In genomic region chr7:111180273-111180814, GRCh38 we compare ENCODE assay signal across 16 cellular contexts.
DNase-seq lines count a peak whose midpoint lies in the region; ATAC-seq, FAIRE-seq and TF ChIP-seq lines count a peak whose summit lies in the region.
"Had no signal": no experiment of that assay in that cellular context is flagged by ENCODE, and none has a peak within 500 bp of the region (broad histone marks: within the 10 kb centered on the region; RNA-seq: fewer than 3 reads in every experiment).

No MANE protein-coding gene starts in this region.

- peak; percentile 60 for FAIRE-seq in GM12891 (lab: Jason Lieb, UNC)
- FAIRE-seq: A204.1, GM12878 had no signal

- ATAC-seq in activated T-cell treated with anti-CD3 and anti-CD28 coated beads, Interleukin-2, amount 50 U/mL, for 4 hours: peak; percentile 46 to 66
- peak; percentile 83 for ATAC-seq in activated T-helper 17 cell treated with anti-CD3 and anti-CD28 coated beads, Interleukin-2, amount 50 U/mL, for 72 hours (replicated peaks)
- ATAC-seq in stimulated activated naive CD8-positive, alpha-beta T cell treated with anti-CD3 and anti-CD28 coated beads, Interleukin-15, amount 100 ng/mL, for 72 hours: peak; percentile 53
- ATAC-seq: GM12878 had no signal

- H3K4me1 Mint-ChIP-seq in activated T-cell treated with anti-CD3 and anti-CD28 coated beads, Interleukin-2, amount 50 U/mL, for 4 hours (ENCODE audit: low read depth): peaks cover 16% of the 10 kb centered on the region
- H3K4me1 Mint-ChIP-seq in activated T-helper 17 cell treated with anti-CD3 and anti-CD28 coated beads, Interleukin-2, amount 50 U/mL, for 72 hours: peaks cover 7% of the 10 kb centered on the region
- H3K4me1 Mint-ChIP-seq in stimulated activated naive CD8-positive, alpha-beta T cell treated with anti-CD3 and anti-CD28 coated beads, Interleukin-15, amount 100 ng/mL, for 72 hours: peaks cover 11% of the 10 kb centered on the region
- H3K4me1 Mint-ChIP-seq: B cell had no signal

- no peaks in the 10 kb centered on the region for H3K9me3 Mint-ChIP-seq in activated T-cell treated with anti-CD3 and anti-CD28 coated beads, Interleukin-2, amount 50 U/mL, for 4 hours
- no peaks in the 10 kb centered on the region for H3K9me3 Mint-ChIP-seq in activated T-helper 17 cell treated with anti-CD3 and anti-CD28 coated beads, Interleukin-2, amount 50 U/mL, for 72 hours
- H3K9me3 Mint-ChIP-seq in stimulated activated naive CD8-positive, alpha-beta T cell treated with anti-CD3 and anti-CD28 coated beads, Interleukin-15, amount 100 ng/mL, for 72 hours: peaks cover 0 to 4% of the 10 kb centered on the region in 2 donors

- intact Hi-C loops in posterior cingulate gyrus (cut with DNase I): no loop called here

- no peaks in the 10 kb centered on the region for H3K27me3 Mint-ChIP-seq in activated T-cell treated with anti-CD3 and anti-CD28 coated beads, Interleukin-2, amount 50 U/mL, for 4 hours (ENCODE audit: low read depth)
- H3K27me3 Mint-ChIP-seq in activated T-helper 17 cell treated with anti-CD3 and anti-CD28 coated beads, Interleukin-2, amount 50 U/mL, for 72 hours: no peaks in the 10 kb centered on the region
- H3K27me3 Mint-ChIP-seq in stimulated activated naive CD8-positive, alpha-beta T cell treated with anti-CD3 and anti-CD28 coated beads, Interleukin-15, amount 100 ng/mL, for 72 hours: no peaks in the 10 kb centered on the region
- H3K27me3 Mint-ChIP-seq: B cell; CD4-positive, alpha-beta T cell had no signal

- no peak for DNase-seq in activated T-cell treated with anti-CD3 and anti-CD28 coated beads, Interleukin-2, amount 50 U/mL, for 4 hours
- no peak for DNase-seq in activated T-cell treated with anti-CD3 and anti-CD28 coated beads, Interleukin-2, amount 50 U/mL, for 1 hour
- DNase-seq in GM12891 (ENCODE audit: insufficient read length, low spot score): no peak
- DNase-seq in stimulated activated naive CD8-positive, alpha-beta T cell treated with anti-CD3 and anti-CD28 coated beads, Interleukin-15, amount 100 ng/mL, for 72 hours: no peak
- no peak for DNase-seq in LoVo (ENCODE audit: low spot score)
- no peak for DNase-seq in posterior cingulate gyrus
- DNase-seq: C1 segment of cervical spinal cord; Calu3; CD4-positive, alpha-beta T cell; DMS79; GM23248; H7 had no signal

- TF ChIP-seq POLR2A in GM12891 (IDR thresholded peaks at IDR 0.05; ENCODE audit: low read depth, low read length): no peak

- no peak overlapping the region for H3K4me3 Mint-ChIP-seq in activated T-cell treated with anti-CD3 and anti-CD28 coated beads, Interleukin-2, amount 50 U/mL, for 4 hours
- H3K4me3 Mint-ChIP-seq in activated T-helper 17 cell treated with anti-CD3 and anti-CD28 coated beads, Interleukin-2, amount 50 U/mL, for 72 hours: no peak overlapping the region
- no peak overlapping the region for H3K4me3 Mint-ChIP-seq in stimulated activated naive CD8-positive, alpha-beta T cell treated with anti-CD3 and anti-CD28 coated beads, Interleukin-15, amount 100 ng/mL, for 72 hours
- H3K4me3 Mint-ChIP-seq: B cell; CD4-positive, alpha-beta T cell had no signal

- H3K27ac Mint-ChIP-seq in activated T-helper 17 cell treated with anti-CD3 and anti-CD28 coated beads, Interleukin-2, amount 50 U/mL, for 72 hours: no peak overlapping the region
- H3K27ac Mint-ChIP-seq in stimulated activated naive CD8-positive, alpha-beta T cell treated with anti-CD3 and anti-CD28 coated beads, Interleukin-15, amount 100 ng/mL, for 72 hours: no peak overlapping the region
- H3K27ac Mint-ChIP-seq: B cell; CD4-positive, alpha-beta T cell had no signal

- peaks cover 8% of the 10 kb centered on the region for H3K36me3 Mint-ChIP-seq in activated T-cell treated with anti-CD3 and anti-CD28 coated beads, Interleukin-2, amount 50 U/mL, for 4 hours (ENCODE audit: insufficient read depth)
- peaks cover 4% of the 10 kb centered on the region for H3K36me3 Mint-ChIP-seq in activated T-helper 17 cell treated with anti-CD3 and anti-CD28 coated beads, Interleukin-2, amount 50 U/mL, for 72 hours (ENCODE audit: low read depth)

TF ChIP-seq in GM12891, 5 proteins besides CTCF, POLR2A, EP300 and RAD21:
- TF ChIP-seq POLR2AphosphoS5 (IDR thresholded peaks at IDR 0.05; ENCODE audit: low read depth, low read length): no peak
- TF ChIP-seq SPI1 (IDR thresholded peaks at IDR 0.05; ENCODE audit: low read depth, low read length): no peak
- no peak for TF ChIP-seq POU2F2 (IDR thresholded peaks at IDR 0.05; ENCODE audit: low read depth, low read length)
